ENCODE assay signal across 35 cellular contexts in the genomic region with DNA sequence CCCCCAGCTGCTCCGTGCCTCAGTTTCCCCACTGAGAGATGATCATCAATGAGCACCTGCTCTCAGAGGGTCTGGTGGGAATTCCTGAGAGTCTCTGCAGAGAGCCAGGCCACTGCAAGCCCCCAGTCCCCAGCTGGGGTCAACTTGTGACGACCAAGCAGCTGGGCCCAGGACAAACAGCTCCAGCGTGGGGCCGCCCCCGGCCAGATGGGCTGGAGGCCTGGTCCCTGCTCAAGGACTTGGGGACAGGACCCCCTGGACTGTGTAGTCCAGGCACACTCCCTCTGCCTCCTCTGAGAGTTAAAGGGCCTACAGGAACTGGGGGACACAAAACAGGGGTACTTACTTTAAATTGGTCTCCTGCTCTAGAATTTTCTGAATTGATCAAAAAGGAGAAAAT. TPM values are rescaled to one million over a fixed set of nuclear protein-coding genes. Genes with fewer than 3 reads are reported as not detected.
A peak's percentile ranks its signal among the peaks of the same experiment; 100 is the strongest.
DNase-seq lines count a peak whose midpoint lies in the region; ATAC-seq, FAIRE-seq and TF ChIP-seq lines count a peak whose summit lies in the region.
"Had no signal": no experiment of that assay in that cellular context is flagged by ENCODE, and none has a peak within 500 bp of the region (broad histone marks: within the 10 kb centered on the region; RNA-seq: fewer than 3 reads in every experiment).

No MANE protein-coding gene starts in this region.

- no peaks in the 10 kb centered on the region for H3K27me3 ChIP-seq in Caco-2 (replicated peaks; ENCODE audit: control insufficient read depth, insufficient read depth, low read length)
- H3K27me3 ChIP-seq: BE2C had no signal

- no peaks in the 10 kb centered on the region for H3K4me1 ChIP-seq in Caco-2
- no peaks in the 10 kb centered on the region for H3K4me1 ChIP-seq in HEK293 (ENCODE audit: control insufficient read depth, insufficient read depth, low read length)
- H3K4me1 ChIP-seq: A549, BE2C had no signal

- no TSS peak for BruUV-seq in Caco-2 (replicated peaks; lab: Mats Ljungman, UMichigan)

- CTCF ChIA-PET in Caco-2 (lab: Charles Lee), result no interaction called here
- CTCF ChIA-PET in HEK293 (lab: Yijun Ruan, JAX), result interaction anchor here (0.9 kb wide), 1 partner anchor 18 kb away, joined by 4 read pairs; no protein-coding TSS in a partner anchor

- H3K36me3 Mint-ChIP-seq in Caco-2 (ENCODE audit: insufficient read depth, unreplicated experiment), result no peaks in the 10 kb centered on the region
- H3K36me3 Mint-ChIP-seq: CD14-positive monocyte; CD4-positive, alpha-beta memory T cell; CD4-positive, CD25-positive, alpha-beta regulatory T cell; CD8-positive, alpha-beta memory T cell; CD8-positive, alpha-beta T cell had no signal

- no peak for ATAC-seq in GM18909 (IDR thresholded peaks at IDR 0.05; ENCODE audit: poor library complexity, unreplicated experiment)
- ATAC-seq: A549; CD8-positive, alpha-beta T cell had no signal

- intact Hi-C loops in Caco-2 (cut with micrococcal nuclease; ENCODE audit: unreplicated experiment), result no loop called here

- no peaks in the 10 kb centered on the region for H3K9me3 Mint-ChIP-seq in Caco-2 (ENCODE audit: unreplicated experiment)
- H3K9me3 Mint-ChIP-seq: CD4-positive, alpha-beta memory T cell; CD4-positive, alpha-beta T cell; CD4-positive, CD25-positive, alpha-beta regulatory T cell; CD8-positive, alpha-beta memory T cell; CD8-positive, alpha-beta T cell had no signal

- DNase-seq in Caco-2, result no peak
- DNase-seq in RCC 7860 (ENCODE audit: low spot score), result no peak
- DNase-seq: 8988T; ACHN; AML-193; BE2C; C1 segment of cervical spinal cord; Calu3; CD4-positive, alpha-beta memory T cell; CD4-positive, alpha-beta T cell; CD4-positive, CD25-positive, alpha-beta regulatory T cell; CD8-positive, alpha-beta memory T cell; COR-L47; DMS 273 treated with DMSO at 0.1 percent for 48 hours; DMS153; DMS53; DMS79; DMS79 treated with DMSO at 0.1 percent for 48 hours; DND-41; EL had no signal

- no peak overlapping the region for H3K4me3 Mint-ChIP-seq in Caco-2 (ENCODE audit: unreplicated experiment)
- H3K4me3 Mint-ChIP-seq: B cell; CD14-positive monocyte; CD4-positive, alpha-beta memory T cell; CD4-positive, alpha-beta T cell; CD4-positive, CD25-positive, alpha-beta regulatory T cell; CD8-positive, alpha-beta memory T cell; CD8-positive, alpha-beta T cell had no signal

- H3K4me3 ChIP-seq in Caco-2 (ENCODE audit: low read depth, low read length) (no peak overlapping the region), HEK293 (ENCODE audit: low read depth, low read length) (no peak overlapping the region)
- H3K4me3 ChIP-seq: A549; BLaER1; BLaER1 treated with 17β-estradiol and CSF1 and Interleukin-3, amounts not matched to agents 10 nM and 100 nM had no signal

- POLR2A ChIA-PET in Caco-2 (lab: Charles Lee), result no interaction called here
- POLR2A ChIA-PET in HEK293 (lab: Yijun Ruan, JAX), result no interaction called here

- H3K27ac Mint-ChIP-seq in Caco-2 (ENCODE audit: unreplicated experiment), result peak overlapping the region; percentile 18
- H3K27ac Mint-ChIP-seq: B cell; CD4-positive, alpha-beta memory T cell; CD4-positive, alpha-beta T cell; CD4-positive, CD25-positive, alpha-beta regulatory T cell; CD8-positive, alpha-beta memory T cell; CD8-positive, alpha-beta T cell had no signal

- H3K36me3 ChIP-seq in Caco-2 (ENCODE audit: control insufficient read depth, insufficient read depth, low read length), result no peaks in the 10 kb centered on the region
- no peaks in the 10 kb centered on the region for H3K36me3 ChIP-seq in HEK293 (ENCODE audit: control insufficient read depth in 2 of 2, insufficient read depth in 1 of 2, low read length in 2 of 2)
- H3K36me3 ChIP-seq: BE2C; BLaER1 treated with 17β-estradiol and CSF1 and Interleukin-3, amounts not matched to agents 10 nM and 100 nM had no signal

- TF ChIP-seq CTCF in Caco-2 (IDR thresholded peaks at IDR 0.05; ENCODE audit: insufficient read depth in 1 of 2, low read depth in 1 of 2, low read length in 1 of 2, severe bottlenecking in 1 of 2, unreplicated experiment in 1 of 2), result no peak
- no peak for TF ChIP-seq CTCF in HEK293 (tag by site-specific recombination; IDR thresholded peaks at IDR 0.05)

- no peaks in the 10 kb centered on the region for H3K27me3 Mint-ChIP-seq in Caco-2 (ENCODE audit: insufficient read depth, unreplicated experiment)
- H3K27me3 Mint-ChIP-seq: CD4-positive, alpha-beta T cell; CD4-positive, CD25-positive, alpha-beta regulatory T cell had no signal

- H3K4me1 Mint-ChIP-seq in Caco-2 (ENCODE audit: low read depth, unreplicated experiment), result no peaks in the 10 kb centered on the region
- H3K4me1 Mint-ChIP-seq: B cell; CD4-positive, alpha-beta memory T cell; CD8-positive, alpha-beta memory T cell had no signal

- H3K27ac ChIP-seq in HEK293 (ENCODE audit: extremely low read depth, low read depth, low read length), result no peak overlapping the region
- H3K27ac ChIP-seq: 22Rv1; A549; BLaER1; BLaER1 treated with 17β-estradiol and CSF1 and Interleukin-3, amounts not matched to agents 10 nM and 100 nM; C4-2B had no signal

- H3K9me3 ChIP-seq in Caco-2, result no peaks in the 10 kb centered on the region
- no peaks in the 10 kb centered on the region for H3K9me3 ChIP-seq in HEK293 (ENCODE audit: control insufficient read depth, insufficient read depth, low read depth, low read length)
- H3K9me3 ChIP-seq: A549; BE2C; BLaER1; BLaER1 treated with 17β-estradiol and CSF1 and Interleukin-3, amounts not matched to agents 10 nM and 100 nM had no signal

- FAIRE-seq in RCC 7860 (lab: Jason Lieb, UNC), result no peak
- FAIRE-seq: A204.1, A549, D721Med had no signal

TF ChIP-seq in HEK293, 187 proteins besides CTCF, POLR2A, EP300 and RAD21:
- TF ChIP-seq ZNF529 (tag by site-specific recombination; IDR thresholded peaks at IDR 0.05; ENCODE audit: insufficient replicate concordance) (no peak), ZBTB17 (tag by site-specific recombination; IDR thresholded peaks at IDR 0.05) (no peak), GLIS1 (tag by site-specific recombination; IDR thresholded peaks at IDR 0.05) (peak; percentile 32; the same call in 1 of the 2 replicates), ZNF354C (tag by site-specific recombination; IDR thresholded peaks at IDR 0.05; ENCODE audit: borderline replicate concordance, low read depth) (no peak), ZNF426 (tag by site-specific recombination; IDR thresholded peaks at IDR 0.05) (no peak), ZNF121 (tag by site-specific recombination; IDR thresholded peaks at IDR 0.05) (no peak)

RNA-seq across cellular contexts. Expression of a gene that starts 16.6 kb away (rescaled TPM):
- total RNA-seq in Caco-2 (2022), result 26.4 and 26.6 TPM in 2 replicates
- total RNA-seq: Calu3; CD4-positive, CD25-positive, alpha-beta regulatory T cell had no signal

RNA-seq across cellular contexts. Expression of a gene that starts 17.3 kb away (rescaled TPM):
- 0.58 TPM in 1 of 2 replicates, not detected in the other for total RNA-seq in Caco-2 (2022)
- total RNA-seq: A172; A673; B cell; Calu3; CD4-positive, alpha-beta memory T cell; CD4-positive, alpha-beta T cell; CD4-positive, CD25-positive, alpha-beta regulatory T cell; CD8-positive, alpha-beta memory T cell; CD8-positive, alpha-beta T cell; Daoy had no signal

RNA-seq across cellular contexts. Expression of a gene that starts 40.2 kb away (rescaled TPM):
- 28.4 and 29.4 TPM in 2 replicates for total RNA-seq in Caco-2 (2022)

RNA-seq across cellular contexts. Expression of a gene that starts 56.3 kb away (rescaled TPM):
- 38.7 and 40.3 TPM in 2 replicates for total RNA-seq in Caco-2 (2022)

RNA-seq across cellular contexts. Expression of a gene that starts 56.5 kb away (rescaled TPM):
- total RNA-seq in Caco-2 (2022), result 65.0 and 66.7 TPM in 2 replicates
